In genomic region chr1:94284481-94284880, GRCh38 we compare ENCODE assay signal across 13 cellular contexts. TPM values are rescaled to one million over a fixed set of nuclear protein-coding genes. Genes with fewer than 3 reads are reported as not detected.
A peak's percentile ranks its signal among the peaks of the same experiment; 100 is the strongest.
DNase-seq lines count a peak whose midpoint lies in the region; ATAC-seq and TF ChIP-seq lines count a peak whose summit lies in the region.
"Had no signal": no experiment of that assay in that cellular context is flagged by ENCODE, and none has a peak within 500 bp of the region (broad histone marks: within the 10 kb centered on the region; RNA-seq: fewer than 3 reads in every experiment).

No MANE protein-coding gene starts in this region.

- H3K9me3 ChIP-seq in MM.1S (replicated peaks; ENCODE audit: insufficient read depth, low read length) (no peaks in the 10 kb centered on the region), osteoblast (ENCODE audit: low read depth, low read length) (no peaks in the 10 kb centered on the region), suprapubic skin (no peaks in the 10 kb centered on the region)

- no peaks in the 10 kb centered on the region for H3K9me2 ChIP-seq in MM.1S (replicated peaks; ENCODE audit: insufficient read depth, low read length)

- H4K20me1 ChIP-seq in MM.1S (ENCODE audit: insufficient read depth, low read length): no peaks in the 10 kb centered on the region
- no peaks in the 10 kb centered on the region for H4K20me1 ChIP-seq in osteoblast (ENCODE audit: insufficient read depth, low read length)

- 63% methylated on average over 2 of the region's 2 CpGs for WGBS in suprapubic skin

- H3K4me3 ChIP-seq in MM.1S (ENCODE audit: low read length) (no peak overlapping the region), osteoblast (ENCODE audit: insufficient read depth, low read length) (no peak overlapping the region), suprapubic skin (no peak overlapping the region)

- TF ChIP-seq POLR2A in suprapubic skin (IDR thresholded peaks at IDR 0.05): no peak

- TF ChIP-seq CTCF in MM.1S (IDR thresholded peaks at IDR 0.05; ENCODE audit: low read length) (no peak), osteoblast (IDR thresholded peaks at IDR 0.05; ENCODE audit: extremely low read depth, low read depth, low read length) (no peak), suprapubic skin (IDR thresholded peaks at IDR 0.05) (no peak)

- H3K79me2 ChIP-seq in MM.1S (ENCODE audit: low read length) (no peaks in the 10 kb centered on the region), osteoblast (ENCODE audit: insufficient read depth, low read length) (no peaks in the 10 kb centered on the region)

- peaks cover 5% of the 10 kb centered on the region for H3K4me1 Mint-ChIP-seq in activated CD4-positive, alpha-beta T cell treated with anti-CD3 and anti-CD28 coated beads, Interleukin-2, amount 10 ng/mL, durations not matched to agents 7 days and 5 days
- H3K4me1 Mint-ChIP-seq: CD8-positive, alpha-beta memory T cell; stimulated activated naive CD8-positive, alpha-beta T cell treated with anti-CD3 and anti-CD28 coated beads, Interleukin-15, amount 100 ng/mL, for 72 hours had no signal

- H3K27ac ChIP-seq in MM.1S (ENCODE audit: low read length): no peak overlapping the region
- peak overlapping the region; percentile 49 for H3K27ac ChIP-seq in osteoblast (ENCODE audit: low read depth, low read length)
- no peak overlapping the region for H3K27ac ChIP-seq in suprapubic skin

- POLR2A ChIA-PET in activated CD4-positive, alpha-beta T cell treated with anti-CD3 and anti-CD28 coated beads, Interleukin-2, amount 10 ng/mL, durations not matched to agents 7 days and 5 days (lab: Charles Lee): no interaction called here

- H3K36me3 ChIP-seq in MM.1S (replicated peaks; ENCODE audit: insufficient read depth, low read length) (no peaks in the 10 kb centered on the region), osteoblast (ENCODE audit: insufficient read depth, low read length) (no peaks in the 10 kb centered on the region), suprapubic skin (no peaks in the 10 kb centered on the region)

- no peak overlapping the region for H3K4me2 ChIP-seq in MM.1S (ENCODE audit: low read depth, low read length)
- H3K4me2 ChIP-seq in osteoblast (ENCODE audit: insufficient read depth, low read length): peak overlapping the region; percentile 50

- H3K27me3 ChIP-seq in MM.1S (replicated peaks; ENCODE audit: insufficient read depth, low read length) (peaks cover 34% of the 10 kb centered on the region), osteoblast (ENCODE audit: insufficient read depth, low read length) (no peaks in the 10 kb centered on the region), suprapubic skin (peaks cover 3% of the 10 kb centered on the region)

- peaks cover 42% of the 10 kb centered on the region for H3K27me3 Mint-ChIP-seq in activated CD4-positive, alpha-beta T cell treated with anti-CD3 and anti-CD28 coated beads, Interleukin-2, amount 10 ng/mL, durations not matched to agents 7 days and 5 days

- CTCF ChIA-PET in activated CD4-positive, alpha-beta T cell treated with anti-CD3 and anti-CD28 coated beads, Interleukin-2, amount 10 ng/mL, durations not matched to agents 7 days and 5 days (lab: Charles Lee): interaction anchor here (0.6 kb wide), 1 partner anchor 775 kb away, joined by 4 read pairs; no protein-coding TSS in a partner anchor

- H3K4me3 Mint-ChIP-seq in activated CD4-positive, alpha-beta T cell treated with anti-CD3 and anti-CD28 coated beads, Interleukin-2, amount 10 ng/mL, durations not matched to agents 7 days and 5 days: no peak overlapping the region
- H3K4me3 Mint-ChIP-seq: CD8-positive, alpha-beta memory T cell; stimulated activated naive CD8-positive, alpha-beta T cell treated with anti-CD3 and anti-CD28 coated beads, Interleukin-15, amount 100 ng/mL, for 72 hours had no signal

- no peaks in the 10 kb centered on the region for H3K36me3 Mint-ChIP-seq in activated CD4-positive, alpha-beta T cell treated with anti-CD3 and anti-CD28 coated beads, Interleukin-2, amount 10 ng/mL, durations not matched to agents 7 days and 5 days (ENCODE audit: low read depth)
- H3K36me3 Mint-ChIP-seq: CD8-positive, alpha-beta memory T cell had no signal

- peak; percentile 68 for ATAC-seq in GM19324 (IDR thresholded peaks at IDR 0.05; ENCODE audit: low FRiP score, unreplicated experiment)
- ATAC-seq in HG02870 (IDR thresholded peaks at IDR 0.05; ENCODE audit: unreplicated experiment): peak; percentile 97
- ATAC-seq: stimulated activated naive CD8-positive, alpha-beta T cell treated with anti-CD3 and anti-CD28 coated beads, Interleukin-15, amount 100 ng/mL, for 72 hours had no signal

- H3F3A ChIP-seq in MM.1S (ENCODE audit: insufficient read depth, low read length): no peaks in the 10 kb centered on the region; the same call in 1 of the 2 replicates

- no peak overlapping the region for H3K27ac Mint-ChIP-seq in activated CD4-positive, alpha-beta T cell treated with anti-CD3 and anti-CD28 coated beads, Interleukin-2, amount 10 ng/mL, durations not matched to agents 7 days and 5 days
- H3K27ac Mint-ChIP-seq: CD8-positive, alpha-beta memory T cell; stimulated activated naive CD8-positive, alpha-beta T cell treated with anti-CD3 and anti-CD28 coated beads, Interleukin-15, amount 100 ng/mL, for 72 hours had no signal

- no peak overlapping the region for H3K9ac ChIP-seq in MM.1S (ENCODE audit: low read length)

- no peaks in the 10 kb centered on the region for H3K9me3 Mint-ChIP-seq in activated CD4-positive, alpha-beta T cell treated with anti-CD3 and anti-CD28 coated beads, Interleukin-2, amount 10 ng/mL, durations not matched to agents 7 days and 5 days
- H3K9me3 Mint-ChIP-seq: stimulated activated naive CD8-positive, alpha-beta T cell treated with anti-CD3 and anti-CD28 coated beads, Interleukin-15, amount 100 ng/mL, for 72 hours had no signal

- no peak for TF ChIP-seq EP300 in suprapubic skin (IDR thresholded peaks at IDR 0.05)

- H3K4me1 ChIP-seq in MM.1S (ENCODE audit: low read length): no peaks in the 10 kb centered on the region
- H3K4me1 ChIP-seq in osteoblast (ENCODE audit: insufficient read depth, low read length): peaks cover 37% of the 10 kb centered on the region
- no peaks in the 10 kb centered on the region for H3K4me1 ChIP-seq in suprapubic skin

- H2AFZ ChIP-seq in MM.1S (ENCODE audit: low read length) (no peak overlapping the region), osteoblast (ENCODE audit: low read length) (peak overlapping the region; percentile 68)

- DNase-seq in MM.1S (peak; percentile 38), osteoblast (ENCODE audit: insufficient read length, low spot score, missing footprints) (no peak), suprapubic skin (ENCODE audit: low spot score in 2 of 2) (no peak), NCI-H2227 (lab: John Stamatoyannopoulos, UW; ENCODE audit: unreplicated experiment) (no peak), cerebellum (ENCODE audit: low spot score) (no peak)
- DNase-seq in activated CD4-positive, alpha-beta T cell treated with anti-CD3 and anti-CD28 coated beads, Interleukin-2, amount 10 ng/mL, durations not matched to agents 7 days and 5 days: no peak
- DNase-seq: amniotic stem cell; CD8-positive, alpha-beta memory T cell; NCI-H2107; stimulated activated CD4-positive, alpha-beta T cell treated with anti-CD3 and anti-CD28 coated beads, Interleukin-4, amount 100 ng/mL, for 1 hour; stimulated activated naive CD8-positive, alpha-beta T cell treated with anti-CD3 and anti-CD28 coated beads, Interleukin-15, amount 100 ng/mL, for 72 hours had no signal

RNA-seq across cellular contexts. Expression of gene ARHGAP29, which starts 47.1 kb away (rescaled TPM):
- 13.3 and 17.0 TPM in 2 replicates for total RNA-seq in osteoblast
- 10 to 100 TPM; 23.4 to 38.3 (median 28.6) TPM for total RNA-seq in suprapubic skin
- not detected for total RNA-seq in activated CD4-positive, alpha-beta T cell treated with anti-CD3 and anti-CD28 coated beads, Interleukin-2, amount 10 ng/mL, durations not matched to agents 7 days and 5 days
- 55.1 TPM for total RNA-seq in cerebellum
- total RNA-seq: CD8-positive, alpha-beta memory T cell had no signal

Comparison
In these comparisons a context has a peak if more than half of its experiments do, and no peak if none do; other contexts are left out.
1. RNA of gene ARHGAP29, which starts 47.1 kb away (total RNA-seq): 55.1 TPM in cerebellum (single experiment), 23.4 to 38.3 TPM in suprapubic skin and 13.3 to 17.0 TPM in osteoblast; not detected in activated CD4-positive, alpha-beta T cell treated with anti-CD3 and anti-CD28 coated beads, Interleukin-2, amount 10 ng/mL, durations not matched to agents 7 days and 5 days; every median in the first group is over 10 times any median in the second.